Comparison of ENCODE assay signal across 9 cellular contexts in genomic region chr2:224650815-224651439, GRCh38.
DNase-seq lines count a peak whose midpoint lies in the region; ATAC-seq and TF ChIP-seq lines count a peak whose summit lies in the region.
"Had no signal": no experiment of that assay in that cellular context is flagged by ENCODE, and none has a peak within 500 bp of the region (broad histone marks: within the 10 kb centered on the region; RNA-seq: fewer than 3 reads in every experiment).

No MANE protein-coding gene starts in this region.

- H3K4me3 ChIP-seq in CD4-positive, CD25-positive, alpha-beta regulatory T cell (ENCODE audit: low read depth, low read length): no peak overlapping the region
- H3K4me3 ChIP-seq in PC-3 (ENCODE audit: low read length): no peak overlapping the region
- no peak overlapping the region for H3K4me3 ChIP-seq in lower lobe of right lung
- H3K4me3 ChIP-seq: skin epidermis had no signal

- CTCF ChIA-PET in PC-3 (lab: Charles Lee): interaction anchor here (0.6 kb wide), 1 partner anchor 726 kb away, joined by 5 read pairs; no protein-coding TSS in a partner anchor

- H2AFZ ChIP-seq in PC-3 (ENCODE audit: low read length): no peak overlapping the region

- no peaks in the 10 kb centered on the region for H3K9me3 Mint-ChIP-seq in CD4-positive, CD25-positive, alpha-beta regulatory T cell

- no peak overlapping the region for H3K27ac ChIP-seq in CD4-positive, CD25-positive, alpha-beta regulatory T cell (ENCODE audit: insufficient read depth, low read length, poor library complexity, severe bottlenecking)
- H3K27ac ChIP-seq in PC-3 (ENCODE audit: low read length) (no peak overlapping the region), lower lobe of right lung (no peak overlapping the region)
- H3K27ac ChIP-seq: skin epidermis had no signal

- no peaks in the 10 kb centered on the region for H3K79me2 ChIP-seq in PC-3 (ENCODE audit: low read length)

- peaks cover 3 to 7% (median 4%) of the 10 kb centered on the region in 4 donors for H3K4me1 Mint-ChIP-seq in CD4-positive, CD25-positive, alpha-beta regulatory T cell

- no peak overlapping the region for H3K4me3 Mint-ChIP-seq in CD4-positive, CD25-positive, alpha-beta regulatory T cell

- POLR2A ChIA-PET in PC-3 (lab: Charles Lee; ENCODE audit: unreplicated experiment): no interaction called here

- TF ChIP-seq CTCF in PC-3 (conservative IDR thresholded peaks at IDR 0.05; ENCODE audit: low read depth, low read length): peak; percentile 85
- peak; percentile 76 for TF ChIP-seq CTCF in lower lobe of right lung (IDR thresholded peaks at IDR 0.05)

- no peaks in the 10 kb centered on the region for H4K20me1 ChIP-seq in PC-3 (ENCODE audit: low read length)

- H3K9me3 ChIP-seq in CD4-positive, CD25-positive, alpha-beta regulatory T cell (ENCODE audit: control insufficient read depth in 2 of 2, low read length in 2 of 2): no peaks in the 10 kb centered on the region
- H3K9me3 ChIP-seq in PC-3 (ENCODE audit: low read length): no peaks in the 10 kb centered on the region
- no peaks in the 10 kb centered on the region for H3K9me3 ChIP-seq in lower lobe of right lung

- intact Hi-C loops in PC-3 (cut with micrococcal nuclease): loop anchor here (1.0 to 5.0 kb wide), 4 partner anchors 128 to 679 kb away; no protein-coding TSS in a partner anchor
- intact Hi-C loops in lower lobe of right lung (cut with DNase I): loop anchor here (5.0 kb wide), 1 partner anchor 294 kb away; no protein-coding TSS in a partner anchor

- H3K27me3 ChIP-seq in CD4-positive, CD25-positive, alpha-beta regulatory T cell (ENCODE audit: control insufficient read depth, insufficient read depth, low read length): no peaks in the 10 kb centered on the region
- H3K27me3 ChIP-seq in PC-3 (ENCODE audit: low read length) (no peaks in the 10 kb centered on the region), lower lobe of right lung (ENCODE audit: low read depth) (no peaks in the 10 kb centered on the region)

- no peaks in the 10 kb centered on the region for H3K36me3 Mint-ChIP-seq in CD4-positive, CD25-positive, alpha-beta regulatory T cell

- BruUV-seq in PC-3 (replicated peaks; lab: Mats Ljungman, UMichigan): no TSS peak

- no peak overlapping the region for H3K4me2 ChIP-seq in PC-3 (ENCODE audit: low read length)

- H3K4me1 ChIP-seq in CD4-positive, CD25-positive, alpha-beta regulatory T cell (ENCODE audit: control insufficient read depth, insufficient read depth, low read length, poor library complexity, severe bottlenecking): no peaks in the 10 kb centered on the region
- H3K4me1 ChIP-seq in PC-3 (ENCODE audit: insufficient read depth, low read length) (no peaks in the 10 kb centered on the region), lower lobe of right lung (no peaks in the 10 kb centered on the region)

- no peaks in the 10 kb centered on the region for H3F3A ChIP-seq in PC-3 (ENCODE audit: low read length, unreplicated experiment)

- peak; percentile 47 to 64 for ATAC-seq in CD4-positive, CD25-positive, alpha-beta regulatory T cell (ENCODE audit: low read depth in 2 of 2)
- ATAC-seq in GM18858 (IDR thresholded peaks at IDR 0.05; ENCODE audit: unreplicated experiment) (peak; percentile 69), PC-3 (peak; percentile 85), lower lobe of right lung (peak; percentile 66 to 83)

- H3K36me3 ChIP-seq in CD4-positive, CD25-positive, alpha-beta regulatory T cell (ENCODE audit: control insufficient read depth, insufficient read depth, low read length): no peaks in the 10 kb centered on the region
- H3K36me3 ChIP-seq in PC-3 (ENCODE audit: low read depth, low read length) (no peaks in the 10 kb centered on the region), lower lobe of right lung (no peaks in the 10 kb centered on the region)

- no peak overlapping the region for H3K9ac ChIP-seq in PC-3 (ENCODE audit: low read length)

- H3K27me3 Mint-ChIP-seq in CD4-positive, CD25-positive, alpha-beta regulatory T cell: peaks cover 4% of the 10 kb centered on the region

- DNase-seq in CD4-positive, CD25-positive, alpha-beta regulatory T cell: peak in 2 of 3 donors; percentile 59 to 66
- peak; percentile 55 for DNase-seq in HT1080 (ENCODE audit: low read depth)
- DNase-seq in PC-3: peak; percentile 77
- DNase-seq in dedifferentiated amniotic fluid mesenchymal stem cell (ENCODE audit: extremely low spot score): peak; percentile 76
- no peak for DNase-seq in lower lobe of right lung
- DNase-seq in effector CD8-positive, alpha-beta T cell (lab: John Stamatoyannopoulos, UW): no peak
- DNase-seq in NCI-H187 (lab: John Stamatoyannopoulos, UW): no peak

- no peaks in the 10 kb centered on the region for H3K9me2 ChIP-seq in PC-3 (replicated peaks; ENCODE audit: low read length)

- no peak overlapping the region for H3K27ac Mint-ChIP-seq in CD4-positive, CD25-positive, alpha-beta regulatory T cell

Comparison
In these comparisons a context has a peak if more than half of its experiments do, and no peak if none do; other contexts are left out.
1. DNase-seq: peak in CD4-positive, CD25-positive, alpha-beta regulatory T cell (2 of 3), HT1080 (single experiment), PC-3 (single experiment) and dedifferentiated amniotic fluid mesenchymal stem cell (single experiment); none in lower lobe of right lung (single experiment), effector CD8-positive, alpha-beta T cell (single experiment) and NCI-H187 (0 of 2).
2. Peak in every context shown above with its lines, with median percentiles within 50 percentile points of each other: ATAC-seq.